In the genomic region with DNA sequence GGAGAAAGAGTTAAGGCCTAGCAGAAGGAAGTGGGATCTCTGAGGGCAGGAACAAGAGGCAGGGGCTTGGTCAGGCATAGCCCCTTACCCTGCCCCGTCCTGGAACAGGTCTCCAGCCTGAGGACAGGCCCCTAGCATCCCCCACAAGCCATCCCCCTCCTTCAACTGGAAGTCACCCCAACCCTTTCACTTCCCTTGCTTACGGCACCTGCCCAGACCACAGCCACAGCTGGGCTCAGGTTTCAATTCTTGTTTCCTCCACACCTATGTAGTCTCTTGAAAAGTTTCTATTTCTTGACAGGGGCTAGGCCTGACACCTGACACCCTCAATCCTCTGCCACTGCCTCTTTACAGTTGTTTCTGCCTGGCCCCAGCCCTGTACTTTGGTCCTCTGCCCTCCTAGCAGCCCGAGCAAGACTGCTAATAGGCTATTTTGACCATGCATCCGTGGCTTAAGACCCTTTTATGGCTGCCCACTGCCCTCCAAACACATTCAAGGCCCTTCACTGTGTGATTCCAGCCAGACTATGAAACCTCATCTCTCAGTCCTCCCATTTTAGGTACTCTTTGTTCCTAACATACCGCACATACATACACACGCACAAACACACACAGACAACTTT, we compare ENCODE assay signal across 8 cellular contexts. TPM values are rescaled to one million over a fixed set of nuclear protein-coding genes. Genes with fewer than 3 reads are reported as not detected.
DNase-seq lines count a peak whose midpoint lies in the region; ATAC-seq lines count a peak whose summit lies in the region.

No MANE protein-coding gene starts in this region.

- H3K27ac ChIP-seq in right cardiac atrium (ENCODE audit: low read length) = peak overlapping the region; percentile 85

- CTCF ChIA-PET in T-cell (lab: Charles Lee) = interaction anchor here in 1 of 2 donors (0.9 kb wide), 1 partner anchor 191 kb away, joined by 3 read pairs; no protein-coding TSS in a partner anchor

- no peaks in the 10 kb centered on the region for H3K27me3 Mint-ChIP-seq in T-cell

- no peaks in the 10 kb centered on the region for H3K9me3 Mint-ChIP-seq in T-cell

- peak overlapping the region in 2 of 3 donors; percentile 0 to 70 for H3K4me3 Mint-ChIP-seq in T-cell

- peak; percentile 1 for ATAC-seq in Right ventricle myocardium superior (ENCODE audit: poor library complexity)
- peak; percentile 44 for ATAC-seq in HG03097 (IDR thresholded peaks at IDR 0.05; ENCODE audit: low FRiP score, unreplicated experiment)
- peak; percentile 69 to 87 (median 80) for ATAC-seq in T-cell (replicated peaks in 1 of 4)
- peak in 1 of 2 donors; percentile 17 for ATAC-seq in right cardiac atrium

- no peaks in the 10 kb centered on the region for H3K27me3 ChIP-seq in right cardiac atrium (ENCODE audit: control insufficient read depth, insufficient read depth)

- WGBS in right cardiac atrium = 69% methylated on average over 6 of the region's 6 CpGs

- no peaks in the 10 kb centered on the region for H3K9me3 ChIP-seq in right cardiac atrium (ENCODE audit: control insufficient read depth, low read length)

- DNase-seq in Right ventricle myocardium superior (no peak), cardiac septum (ENCODE audit: low spot score) (no peak), T-cell (peak in 30 of 34 experiments; percentile 12 to 60 (median 38)), right cardiac atrium (no peak), hypothalamus (lab: John Stamatoyannopoulos, UW) (no peak), AG20443 (ENCODE audit: low spot score) (no peak), A172 (ENCODE audit: low spot score) (no peak)

- H3K4me1 ChIP-seq in right cardiac atrium (ENCODE audit: control insufficient read depth, insufficient read depth, low read length) = peaks cover 16% of the 10 kb centered on the region

- intact Hi-C loops in Right ventricle myocardium superior (cut with DNase I) (no loop called here), cardiac septum (cut with DNase I) (no loop called here), right cardiac atrium (cut with DNase I) (no loop called here)

- no peaks in the 10 kb centered on the region for H3K36me3 Mint-ChIP-seq in T-cell

- POLR2A ChIA-PET in T-cell (lab: Charles Lee) = no interaction called here

- H3K4me3 ChIP-seq in right cardiac atrium (ENCODE audit: low read length) = no peak overlapping the region

- H3K4me1 Mint-ChIP-seq in T-cell = peaks cover 52 to 79% (median 66%) of the 10 kb centered on the region in 3 donors

- H3K27ac Mint-ChIP-seq in T-cell = peak overlapping the region; percentile 88 to 89

RNA-seq across cellular contexts. Expression of gene FCHSD2, which starts 10.9 kb away (rescaled TPM):
- total RNA-seq in Right ventricle myocardium superior (40.4 TPM), cardiac septum (56.6 TPM), T-cell (10 to 100 TPM; 37.0 to 53.8 (median 46.3) TPM), right cardiac atrium (10 to 100 TPM; 35.4 to 54.1 (median 39.3) TPM)
- 12.6 TPM for polyA plus RNA-seq in right cardiac atrium
- 6.3 and 8.7 TPM in 2 replicates for total RNA-seq in A172 (2014; rRNA removed; shearing (Covaris generic))

Comparison
In these comparisons a context has a peak if more than half of its experiments do, and no peak if none do; other contexts are left out.
1. DNase-seq: peak in T-cell (30 of 34); none in Right ventricle myocardium superior (single experiment), cardiac septum (single experiment), right cardiac atrium (0 of 3), hypothalamus (0 of 51), AG20443 (single experiment) and A172 (single experiment).